ENCODE assay signal across 8 cellular contexts in genomic region chr7:92448185-92448747, GRCh38. TPM values are rescaled to one million over a fixed set of nuclear protein-coding genes. Genes with fewer than 3 reads are reported as not detected.
A peak's percentile ranks its signal among the peaks of the same experiment; 100 is the strongest.
DNase-seq lines count a peak whose midpoint lies in the region; ATAC-seq and TF ChIP-seq lines count a peak whose summit lies in the region.

No MANE protein-coding gene starts in this region.

- no peaks in the 10 kb centered on the region for H3K9me3 Mint-ChIP-seq in activated naive CD4-positive, alpha-beta T cell treated with anti-CD3 and anti-CD28 coated beads for 36 hours
- no peaks in the 10 kb centered on the region for H3K9me3 Mint-ChIP-seq in glutamatergic neuron (ENCODE audit: unreplicated experiment)

- H4K91ac ChIP-seq in trophoblast cell (ENCODE audit: low read depth, low read length), result no peak overlapping the region

- no peak overlapping the region for H2BK12ac ChIP-seq in trophoblast cell (ENCODE audit: low read length)

- H4K8ac ChIP-seq in trophoblast cell (ENCODE audit: low read depth, low read length), result peak overlapping the region; percentile 82

- H4K12ac ChIP-seq in trophoblast cell (ENCODE audit: low read depth, low read length), result no peak overlapping the region

- H3K4me1 ChIP-seq in HUES48 (ENCODE audit: control insufficient read depth, insufficient read depth, low read length) (peaks cover 11% of the 10 kb centered on the region; the same call in 1 of the 2 replicates), trophoblast cell (ENCODE audit: control insufficient read depth in 1 of 2, insufficient read depth in 2 of 2, low read length in 2 of 2) (no peaks in the 10 kb centered on the region), aorta (ENCODE audit: control insufficient read depth in 1 of 2, insufficient read depth in 2 of 2, low read length in 2 of 2) (no peaks in the 10 kb centered on the region)

- H2BK5ac ChIP-seq in trophoblast cell (ENCODE audit: low read depth, low read length, poor library complexity), result peak overlapping the region; percentile 95

- intact Hi-C loops in activated naive CD4-positive, alpha-beta T cell treated with anti-CD3 and anti-CD28 coated beads for 36 hours (cut with micrococcal nuclease), result loop anchor here (1.0 to 10.0 kb wide), 7 partner anchors 371 to 1183 kb away; partner anchors contain the start of genes AKAP9, FZD1, SAMD9 and VPS50
- intact Hi-C loops in aorta (cut with DNase I), result loop anchor here (5.0 to 10.0 kb wide), 3 partner anchors 273 to 313 kb away; partner anchors contain the start of genes LRRD1 (in 2 of the 2) and CYP51A1 (in 1 of the 2)

- H3K4me3 Mint-ChIP-seq in activated naive CD4-positive, alpha-beta T cell treated with anti-CD3 and anti-CD28 coated beads for 36 hours, result peak overlapping the region; percentile 82
- peak overlapping the region; percentile 91 for H3K4me3 Mint-ChIP-seq in glutamatergic neuron (ENCODE audit: unreplicated experiment)

- H3K27ac Mint-ChIP-seq in activated naive CD4-positive, alpha-beta T cell treated with anti-CD3 and anti-CD28 coated beads for 36 hours, result peak overlapping the region; percentile 84
- peak overlapping the region; percentile 70 for H3K27ac Mint-ChIP-seq in glutamatergic neuron (ENCODE audit: unreplicated experiment)

- H3K27me3 ChIP-seq in HUES48 (ENCODE audit: control insufficient read depth, insufficient read depth, low read length) (no peaks in the 10 kb centered on the region), trophoblast cell (ENCODE audit: insufficient read depth, low read length) (no peaks in the 10 kb centered on the region), aorta (ENCODE audit: control insufficient read depth in 1 of 2, insufficient read depth in 2 of 2, low read length in 1 of 2) (no peaks in the 10 kb centered on the region)

- TF ChIP-seq POLR2A in Raji (IDR thresholded peaks at IDR 0.05; ENCODE audit: insufficient read depth, low read depth, low read length), result peak; percentile 31; the same call in 1 of the 2 replicates

- peak overlapping the region; percentile 97 for H3K9ac ChIP-seq in HUES48 (ENCODE audit: low read depth, low read length)
- H3K9ac ChIP-seq in trophoblast cell (ENCODE audit: low read length), result no peak overlapping the region

- peaks cover 5% of the 10 kb centered on the region for H3K79me2 ChIP-seq in trophoblast cell (ENCODE audit: control insufficient read depth, insufficient read depth, low read length, poor library complexity)

- H3K36me3 ChIP-seq in HUES48 (ENCODE audit: control insufficient read depth, insufficient read depth, low read length) (peaks cover 47% of the 10 kb centered on the region), trophoblast cell (ENCODE audit: control insufficient read depth in 1 of 2, insufficient read depth in 2 of 2, low read length in 2 of 2) (peaks cover 5 to 12% of the 10 kb centered on the region in 2 experiments), aorta (ENCODE audit: control insufficient read depth in 1 of 2, insufficient read depth in 2 of 2, low read length in 1 of 2) (peaks cover 0 to 2% of the 10 kb centered on the region in 2 donors)

- no peak overlapping the region for H3K14ac ChIP-seq in trophoblast cell (ENCODE audit: low read length)

- no peak overlapping the region for H3K4ac ChIP-seq in trophoblast cell (ENCODE audit: low read depth, low read length)

- CTCF ChIA-PET in activated naive CD4-positive, alpha-beta T cell treated with anti-CD3 and anti-CD28 coated beads for 36 hours (lab: Charles Lee), result interaction anchor here (0.6 to 6.3 kb wide), 17 partner anchors 10 to 618 kb away, joined by 3 to 84 read pairs (median 5); partner anchors contain the start of genes AKAP9, ANKIB1, KRIT1 and LRRD1

- peak; percentile 57 for DNase-seq in DMS79 treated with DMSO at 0.1 percent for 48 hours (lab: John Stamatoyannopoulos, UW)
- DNase-seq in activated naive CD4-positive, alpha-beta T cell treated with anti-CD3 and anti-CD28 coated beads for 36 hours, result peak; percentile 70
- DNase-seq in glutamatergic neuron, result peak; percentile 19
- DNase-seq in trophoblast cell, result peak; percentile 75 to 76
- DNase-seq in aorta, result peak in 1 of 2 donors; percentile 50

- peaks cover 11% of the 10 kb centered on the region for H3K36me3 Mint-ChIP-seq in activated naive CD4-positive, alpha-beta T cell treated with anti-CD3 and anti-CD28 coated beads for 36 hours (ENCODE audit: low read depth)
- no peaks in the 10 kb centered on the region for H3K36me3 Mint-ChIP-seq in glutamatergic neuron (ENCODE audit: unreplicated experiment)

- no peaks in the 10 kb centered on the region for H3K27me3 Mint-ChIP-seq in activated naive CD4-positive, alpha-beta T cell treated with anti-CD3 and anti-CD28 coated beads for 36 hours (ENCODE audit: low read depth)
- H3K27me3 Mint-ChIP-seq in glutamatergic neuron (ENCODE audit: unreplicated experiment), result no peaks in the 10 kb centered on the region

- ATAC-seq in GM21515 (IDR thresholded peaks at IDR 0.05; ENCODE audit: unreplicated experiment) (peak; percentile 52), aorta (ENCODE audit: low FRiP score) (no peak)

- no peak overlapping the region for H2AFZ ChIP-seq in trophoblast cell (ENCODE audit: insufficient read depth, low read length, poor library complexity)

- peak overlapping the region; percentile 95 for H3K4me3 ChIP-seq in HUES48 (ENCODE audit: low read depth, low read length)
- peak overlapping the region; percentile 40 for H3K4me3 ChIP-seq in trophoblast cell (ENCODE audit: low read depth, low read length)
- H3K4me3 ChIP-seq in aorta (ENCODE audit: low read length in 2 of 2), result peak overlapping the region; percentile 66 to 98

- no peak overlapping the region for H2BK120ac ChIP-seq in trophoblast cell (ENCODE audit: insufficient read depth, low read length, poor library complexity)

- H3K4me1 Mint-ChIP-seq in activated naive CD4-positive, alpha-beta T cell treated with anti-CD3 and anti-CD28 coated beads for 36 hours (ENCODE audit: low read depth), result peaks cover 12% of the 10 kb centered on the region
- peaks cover 4% of the 10 kb centered on the region for H3K4me1 Mint-ChIP-seq in glutamatergic neuron (ENCODE audit: low read depth, unreplicated experiment)

- no peaks in the 10 kb centered on the region for H3K9me3 ChIP-seq in HUES48 (ENCODE audit: control insufficient read depth, insufficient read depth, low read length)
- no peaks in the 10 kb centered on the region for H3K9me3 ChIP-seq in trophoblast cell (ENCODE audit: insufficient read depth, low read depth, low read length)
- no peaks in the 10 kb centered on the region for H3K9me3 ChIP-seq in aorta (ENCODE audit: control insufficient read depth, low read length)

- peaks cover 7% of the 10 kb centered on the region for H3K79me1 ChIP-seq in trophoblast cell (ENCODE audit: low read length)

- no peak overlapping the region for H2AK5ac ChIP-seq in trophoblast cell (ENCODE audit: low read length)

- H3K4me2 ChIP-seq in trophoblast cell (ENCODE audit: low read length), result peak overlapping the region; percentile 92

- WGBS in trophoblast cell (ENCODE audit: extremely low coverage, insufficient coverage, insufficient read length), result no CpG with 5 or more reads among the region's 11 CpGs
- whole genome bisulfite sequencing in aorta, 2 donors, result 0 to 1% methylated on average over 11 of the region's 11 CpGs

- TF ChIP-seq CTCF in glutamatergic neuron (IDR thresholded peaks at IDR 0.05; ENCODE audit: partially characterized antibody, unreplicated experiment), result no peak

- H3K18ac ChIP-seq in trophoblast cell (ENCODE audit: low read length), result no peak overlapping the region

- no peak overlapping the region for H3K23ac ChIP-seq in trophoblast cell (ENCODE audit: low read length)

- peak overlapping the region; percentile 95 for H3K27ac ChIP-seq in HUES48 (ENCODE audit: low read depth, low read length)
- peak overlapping the region; percentile 95 for H3K27ac ChIP-seq in trophoblast cell (ENCODE audit: low read depth, low read length)
- peak overlapping the region; percentile 84 to 88 for H3K27ac ChIP-seq in aorta (ENCODE audit: low read depth in 1 of 2, low read length in 2 of 2)

RNA-seq across cellular contexts. Expression of gene GATAD1, which starts 1.0 kb away (rescaled TPM):
- 10 to 100 TPM; 27.5 to 29.6 TPM for total RNA-seq in activated naive CD4-positive, alpha-beta T cell treated with anti-CD3 and anti-CD28 coated beads for 36 hours
- total RNA-seq in glutamatergic neuron (ENCODE audit: unreplicated experiment), result 20.3 TPM
- 18.8 and 19.3 TPM in 2 replicates for polyA plus RNA-seq in trophoblast cell (2013)
- 10 to 100 TPM; 34.3 to 48.7 TPM for total RNA-seq in aorta
- 10 to 100 TPM; 14.3 to 49.5 TPM for polyA plus RNA-seq in aorta

RNA-seq across cellular contexts. Expression of gene ERVW-1, which starts 29.5 kb away (rescaled TPM):
- total RNA-seq in activated naive CD4-positive, alpha-beta T cell treated with anti-CD3 and anti-CD28 coated beads for 36 hours, result not detected
- total RNA-seq in glutamatergic neuron (ENCODE audit: unreplicated experiment) (not detected), aorta (not detected)
- 461 and 519 TPM in 2 replicates for polyA plus RNA-seq in trophoblast cell (2013)
- polyA plus RNA-seq in aorta, result not detected

Comparison
In these comparisons a context has a peak if more than half of its experiments do, and no peak if none do; other contexts are left out.
1. H3K4me3 ChIP-seq: peak in every context shown above with its lines; median percentile 95 in HUES48; 82 in aorta; 40 in trophoblast cell.